Comparison of ENCODE assay signal across 21 cellular contexts in the genomic region with DNA sequence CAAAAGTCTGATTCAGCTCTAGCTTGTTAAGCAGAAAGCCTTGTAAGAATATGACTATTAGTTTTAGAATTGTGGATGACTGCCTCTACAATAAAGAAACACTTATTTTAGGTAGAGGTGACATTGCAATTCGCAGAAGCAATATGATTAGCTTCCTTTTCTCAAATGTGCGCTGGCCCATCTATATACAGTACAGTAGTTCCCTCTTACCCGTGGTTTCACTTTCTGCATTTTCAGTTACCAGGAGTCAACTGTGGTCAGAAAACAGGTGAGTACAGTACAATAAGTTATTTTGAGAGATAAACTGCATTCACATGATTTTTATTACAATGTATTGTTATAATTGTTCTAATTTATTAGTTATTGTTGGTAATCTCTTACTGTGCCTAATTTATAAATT.
A peak's percentile ranks its signal among the peaks of the same experiment; 100 is the strongest.
DNase-seq lines count a peak whose midpoint lies in the region; ATAC-seq and TF ChIP-seq lines count a peak whose summit lies in the region.
"Had no signal": no experiment of that assay in that cellular context is flagged by ENCODE, and none has a peak within 500 bp of the region (broad histone marks: within the 10 kb centered on the region; RNA-seq: fewer than 3 reads in every experiment).

No MANE protein-coding gene starts in this region.

- H3K9me3 ChIP-seq in MM.1S (replicated peaks; ENCODE audit: insufficient read depth, low read length), result no peaks in the 10 kb centered on the region
- no peaks in the 10 kb centered on the region for H3K9me3 ChIP-seq in right lobe of liver
- H3K9me3 ChIP-seq: left ventricle myocardium inferior, SJSA1, testis had no signal

- H3K36me3 ChIP-seq in MM.1S (replicated peaks; ENCODE audit: insufficient read depth, low read length) (no peaks in the 10 kb centered on the region), right lobe of liver (no peaks in the 10 kb centered on the region)
- H3K36me3 ChIP-seq: cardiac muscle cell, left ventricle myocardium inferior, SJSA1, WERI-Rb-1 had no signal

- H3K4me2 ChIP-seq in MM.1S (ENCODE audit: low read depth, low read length), result peak overlapping the region; percentile 45

- peak; percentile 86 for ATAC-seq in GM18502 (IDR thresholded peaks at IDR 0.05; ENCODE audit: poor library complexity, unreplicated experiment)
- peak; percentile 69 for ATAC-seq in GM19324 (IDR thresholded peaks at IDR 0.05; ENCODE audit: low FRiP score, unreplicated experiment)
- ATAC-seq in HG02885 (IDR thresholded peaks at IDR 0.05; ENCODE audit: poor library complexity, unreplicated experiment), result peak; percentile 83
- no peak for ATAC-seq in right lobe of liver
- ATAC-seq in HG03571 (IDR thresholded peaks at IDR 0.05; ENCODE audit: unreplicated experiment), result no peak
- no peak for ATAC-seq in GM21360 (IDR thresholded peaks at IDR 0.05; ENCODE audit: unreplicated experiment)
- ATAC-seq: stimulated activated naive B cell treated with anti-CD40 and anti-IgM and Interleukin-4, amounts not matched to agents 10 μg/mL and 1 μg/mL and 100 μg/mL, for 72 hours had no signal

- no peak overlapping the region for H2AFZ ChIP-seq in MM.1S (ENCODE audit: low read length)

- 77% methylated on average over 3 of the region's 3 CpGs for WGBS in right lobe of liver (ENCODE audit: insufficient coverage, low coverage, low lambda C conversion rate, missing lambda C conversion rate)

- H3K27me3 ChIP-seq in MM.1S (replicated peaks; ENCODE audit: insufficient read depth, low read length) (no peaks in the 10 kb centered on the region), right lobe of liver (no peaks in the 10 kb centered on the region)
- H3K27me3 ChIP-seq: cardiac muscle cell, SJSA1, testis had no signal

- intact Hi-C loops in right lobe of liver (cut with DNase I), result no loop called here

- no peaks in the 10 kb centered on the region for H3K79me2 ChIP-seq in MM.1S (ENCODE audit: low read length)

- no peaks in the 10 kb centered on the region for H3K9me2 ChIP-seq in MM.1S (replicated peaks; ENCODE audit: insufficient read depth, low read length)

- peak; percentile 94 for DNase-seq in MM.1S
- DNase-seq in right lobe of liver, result no peak
- no peak for DNase-seq in NCI-H510A treated with DMSO at 0.1 percent for 48 hours (lab: John Stamatoyannopoulos, UW)
- DNase-seq: activated CD8-positive, alpha-beta memory T cell treated with anti-CD3 and anti-CD28 coated beads, Interleukin-2, amount 50 U/mL, for 48 hours; activated gamma-delta T cell treated with Interleukin-2 at 50 U/mL for 16 hours; amygdala; dermis blood vessel endothelial cell; GOT3; left ventricle myocardium inferior; NCI-H187; NCI-H82; stimulated activated naive B cell treated with anti-CD40 and anti-IgM and Interleukin-4, amounts not matched to agents 10 μg/mL and 1 μg/mL and 100 μg/mL, for 72 hours; testis; WERI-Rb-1 had no signal

- H3K4me1 ChIP-seq in MM.1S (ENCODE audit: low read length), result peaks cover 9% of the 10 kb centered on the region
- H3K4me1 ChIP-seq in right lobe of liver, result no peaks in the 10 kb centered on the region
- H3K4me1 ChIP-seq: left ventricle myocardium inferior, testis had no signal

- no peak for TF ChIP-seq CTCF in MM.1S (IDR thresholded peaks at IDR 0.05; ENCODE audit: low read length)
- no peak for TF ChIP-seq CTCF in right lobe of liver (IDR thresholded peaks at IDR 0.05)

- no peak for TF ChIP-seq POLR2A in right lobe of liver (IDR thresholded peaks at IDR 0.05)

- H3F3A ChIP-seq in MM.1S (ENCODE audit: insufficient read depth, low read length), result peaks cover 4% of the 10 kb centered on the region; the same call in 1 of the 2 replicates

- no peaks in the 10 kb centered on the region for H4K20me1 ChIP-seq in MM.1S (ENCODE audit: insufficient read depth, low read length)

- H3K4me3 ChIP-seq in MM.1S (ENCODE audit: low read length) (no peak overlapping the region), right lobe of liver (no peak overlapping the region)
- H3K4me3 ChIP-seq: cardiac muscle cell, left ventricle myocardium inferior, SJSA1, testis had no signal

- no peak overlapping the region for H3K27ac ChIP-seq in MM.1S (ENCODE audit: low read length)
- no peak overlapping the region for H3K27ac ChIP-seq in right lobe of liver
- H3K27ac ChIP-seq: cardiac muscle cell, left ventricle myocardium inferior, SJSA1, testis, WERI-Rb-1 had no signal

- H3K9ac ChIP-seq in MM.1S (ENCODE audit: low read length), result no peak overlapping the region

Comparison
In these comparisons a context has a peak if more than half of its experiments do, and no peak if none do; other contexts are left out.
1. ATAC-seq: peak in GM18502 (single experiment), GM19324 (single experiment) and HG02885 (single experiment); none in right lobe of liver (0 of 4), HG03571 (single experiment) and GM21360 (single experiment).